ENCODE assay signal across 19 cellular contexts in the genomic region with DNA sequence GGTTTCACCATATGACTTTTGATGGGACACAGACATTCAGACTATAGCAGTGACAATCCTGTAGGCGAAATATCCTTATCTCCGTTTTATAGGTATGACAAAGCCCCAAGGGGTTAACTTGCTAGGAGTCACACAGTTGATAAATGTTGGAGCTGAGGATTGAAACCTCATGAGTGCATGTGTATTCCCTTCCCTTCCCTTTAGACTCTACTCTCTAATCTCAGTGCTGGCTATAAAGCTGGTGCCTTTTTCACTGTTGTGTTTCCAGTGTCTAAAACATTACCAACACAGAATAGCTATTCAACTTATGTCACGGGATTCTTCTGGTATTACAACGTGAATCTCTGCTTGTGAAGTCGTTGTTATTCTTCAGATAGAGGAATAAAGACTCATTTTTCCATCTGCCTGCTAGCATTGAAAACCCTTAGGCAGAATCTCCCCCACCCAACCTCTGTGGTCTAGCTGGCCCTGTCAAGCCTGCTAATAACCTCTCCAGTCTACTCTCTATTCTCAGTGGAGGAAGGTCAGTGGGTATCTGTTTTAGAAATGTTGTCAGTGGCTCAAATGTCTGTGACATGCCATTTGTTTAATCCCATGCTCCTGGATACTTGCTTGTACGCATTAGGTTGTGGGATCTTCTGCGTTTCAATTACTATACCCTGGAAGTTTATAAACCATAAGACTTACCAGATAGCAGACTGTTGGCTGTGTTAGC.
DNase-seq lines count a peak whose midpoint lies in the region; ATAC-seq, FAIRE-seq and TF ChIP-seq lines count a peak whose summit lies in the region.
"Had no signal": no experiment of that assay in that cellular context is flagged by ENCODE, and none has a peak within 500 bp of the region (broad histone marks: within the 10 kb centered on the region; RNA-seq: fewer than 3 reads in every experiment).

No MANE protein-coding gene starts in this region.

- in situ Hi-C loops in IMR-90 (cut with MboI; ENCODE audit: low sequenced_read_pairs): no loop called here

- no peak overlapping the region for H2BK5ac ChIP-seq in IMR-90 (ENCODE audit: low read depth, low read length, poor library complexity, severe bottlenecking)
- no peak overlapping the region for H2BK5ac ChIP-seq in H1 (ENCODE audit: low read depth, low read length)

- no peak overlapping the region for H4K8ac ChIP-seq in IMR-90 (ENCODE audit: low read depth in 2 of 2, low read length in 2 of 2)
- no peak overlapping the region for H4K8ac ChIP-seq in H1 (ENCODE audit: extremely low read depth, insufficient read depth, low read length)

- POLR2A ChIA-PET in IMR-90 (lab: Charles Lee; ENCODE audit: unreplicated experiment): no interaction called here
- POLR2A ChIA-PET in H1 (lab: Charles Lee; ENCODE audit: partially characterized antibody): interaction anchor here (1.6 kb wide), 1 partner anchor 123 kb away, joined by 4 read pairs; no protein-coding TSS in a partner anchor

- ATAC-seq in IMR-90 (ENCODE audit: low read depth): no peak
- ATAC-seq in HG03196 (IDR thresholded peaks at IDR 0.05; ENCODE audit: unreplicated experiment): no peak
- ATAC-seq: Panc1 had no signal

- dilution Hi-C loops in IMR-90 (cut with HindIII; ENCODE audit: low sequenced_read_pairs, unreplicated experiment): no loop called here

- H2AK9ac ChIP-seq in IMR-90 (replicated peaks; ENCODE audit: low read depth, low read length, poor library complexity): no peak overlapping the region

- H3K79me1 ChIP-seq in IMR-90 (ENCODE audit: low read depth in 1 of 2, low read length in 2 of 2) (peaks cover 29 to 45% of the 10 kb centered on the region in 2 experiments), H1 (ENCODE audit: low read depth, low read length) (no peaks in the 10 kb centered on the region)

- H4K5ac ChIP-seq in IMR-90 (ENCODE audit: low read depth, low read length): no peak overlapping the region
- no peak overlapping the region for H4K5ac ChIP-seq in H1 (ENCODE audit: insufficient read length, low read depth, low read length)

- no peak for TF ChIP-seq EP300 in H1 (IDR thresholded peaks at IDR 0.05; ENCODE audit: borderline replicate concordance in 1 of 2, low read depth in 2 of 2, low read length in 2 of 2)

- H4K20me1 ChIP-seq in IMR-90 (ENCODE audit: insufficient read depth, low read length) (peaks cover 13% of the 10 kb centered on the region; the same call in 1 of the 2 replicates), H1 (replicated peaks in 1 of 2; ENCODE audit: control insufficient read depth in 1 of 2, insufficient read depth in 2 of 2, low read length in 2 of 2) (peaks cover 0 to 3% of the 10 kb centered on the region in 2 experiments), osteoblast (ENCODE audit: insufficient read depth, low read length) (peaks cover 2% of the 10 kb centered on the region), smooth muscle cell (ENCODE audit: low read depth) (peaks cover 82% of the 10 kb centered on the region)

- H3K23ac ChIP-seq in IMR-90 (ENCODE audit: low read depth, low read length) (no peak overlapping the region), H1 (ENCODE audit: insufficient read length) (no peak overlapping the region)

- H3K23me2 ChIP-seq in H1 (ENCODE audit: low read depth, low read length): no peaks in the 10 kb centered on the region

- no peak overlapping the region for H3K4ac ChIP-seq in IMR-90 (ENCODE audit: low read depth, low read length)
- H3K4ac ChIP-seq in H1 (replicated peaks; ENCODE audit: insufficient read length, low read depth, low read length): no peak overlapping the region

- H3K14ac ChIP-seq in IMR-90 (replicated peaks; ENCODE audit: low read depth, low read length) (no peak overlapping the region), H1 (ENCODE audit: insufficient read length) (no peak overlapping the region)

- no peak overlapping the region for H2AK5ac ChIP-seq in IMR-90 (ENCODE audit: low read depth, low read length)
- H2AK5ac ChIP-seq in H1 (ENCODE audit: low read depth, low read length): no peak overlapping the region

- H3K9ac ChIP-seq in IMR-90 (ENCODE audit: low read depth, low read length) (no peak overlapping the region), H1 (replicated peaks in 1 of 4; ENCODE audit: extremely low read depth in 1 of 4, low read depth in 3 of 4, low read length in 3 of 4) (no peak overlapping the region), smooth muscle cell (ENCODE audit: low read depth) (no peak overlapping the region)

- WGBS in IMR-90 (ENCODE audit: extremely low coverage in 2 of 2, insufficient read length in 1 of 2), 2 experiments: no CpG with 5 or more reads among the region's 7 CpGs
- WGBS in H1 (ENCODE audit: extremely low coverage in 1 of 2, insufficient coverage in 1 of 2, insufficient read length in 1 of 2, insufficient replicate concordance in 2 of 2, low coverage in 1 of 2, low lambda C conversion rate in 2 of 2, missing lambda C conversion rate in 1 of 2), 2 experiments: 74% methylated on average over 7 of the region's 7 CpGs; no CpG with 5 or more reads in 1 of the 2 experiments
- WGBS in smooth muscle cell (ENCODE audit: low lambda C conversion rate): 16% methylated on average over 7 of the region's 7 CpGs

- H3K79me2 ChIP-seq in H1 (ENCODE audit: control insufficient read depth in 1 of 2, insufficient read depth in 2 of 2, low read length in 2 of 2) (peaks cover 0 to 14% of the 10 kb centered on the region in 2 experiments; a peak in 1 of 4 replicates), osteoblast (ENCODE audit: insufficient read depth, low read length) (peaks cover 6% of the 10 kb centered on the region), smooth muscle cell (ENCODE audit: low read depth) (peaks cover 8% of the 10 kb centered on the region)

- no peak overlapping the region for H3K4me2 ChIP-seq in IMR-90 (ENCODE audit: low read depth, low read length)
- H3K4me2 ChIP-seq in H1 (ENCODE audit: insufficient read depth in 1 of 2, low read depth in 2 of 2, low read length in 2 of 2): no peak overlapping the region; a peak in 1 of 4 replicates
- no peak overlapping the region for H3K4me2 ChIP-seq in osteoblast (ENCODE audit: insufficient read depth, low read length)
- peak overlapping the region; percentile 1 for H3K4me2 ChIP-seq in smooth muscle cell

- intact Hi-C loops in IMR-90 (cut with micrococcal nuclease): loop anchor here (10.0 kb wide), 1 partner anchor 558 kb away; no protein-coding TSS in a partner anchor
- intact Hi-C loops in cardiac septum (cut with DNase I): no loop called here

- no peak overlapping the region for H2BK15ac ChIP-seq in IMR-90 (ENCODE audit: low read depth, low read length)
- no peak overlapping the region for H2BK15ac ChIP-seq in H1 (ENCODE audit: low read length)

- no peak overlapping the region for H3K18ac ChIP-seq in IMR-90 (ENCODE audit: low read depth, low read length)
- no peak overlapping the region for H3K18ac ChIP-seq in H1 (ENCODE audit: extremely low read depth, low read length)

- H3K4me1 ChIP-seq in IMR-90 (ENCODE audit: control insufficient read depth, insufficient read depth, low read length) (peaks cover 6% of the 10 kb centered on the region), H1 (replicated peaks in 1 of 4; ENCODE audit: control insufficient read depth in 3 of 4, insufficient read depth in 4 of 4, low read length in 3 of 4) (peaks cover 7 to 33% (median 26%) of the 10 kb centered on the region in 4 experiments; a peak in 6 of 7 replicates), osteoblast (ENCODE audit: insufficient read depth, low read length) (peaks cover 21% of the 10 kb centered on the region), smooth muscle cell (ENCODE audit: low read depth) (peaks cover 41% of the 10 kb centered on the region)

- H3K4me3 ChIP-seq in IMR-90 (ENCODE audit: insufficient read depth, low read depth, low read length) (no peak overlapping the region), H1 (ENCODE audit: extremely low read depth in 1 of 4, insufficient read depth in 2 of 4, low read depth in 3 of 4, low read length in 4 of 4) (no peak overlapping the region), osteoblast (ENCODE audit: insufficient read depth, low read length) (no peak overlapping the region), smooth muscle cell (no peak overlapping the region)
- H3K4me3 ChIP-seq: SK-N-MC had no signal

- H3F3A ChIP-seq in smooth muscle cell (ENCODE audit: low read depth): no peaks in the 10 kb centered on the region

- no TSS peak for BruUV-seq in IMR-90 (replicated peaks; lab: Mats Ljungman, UMichigan)

- no peaks in the 10 kb centered on the region for H3K27me3 ChIP-seq in IMR-90 (ENCODE audit: control insufficient read depth, insufficient read depth, low read length)
- no peaks in the 10 kb centered on the region for H3K27me3 ChIP-seq in H1 (replicated peaks in 1 of 4; ENCODE audit: control insufficient read depth in 3 of 4, extremely low read depth in 1 of 4, insufficient read depth in 3 of 4, low read length in 3 of 4)
- no peaks in the 10 kb centered on the region for H3K27me3 ChIP-seq in osteoblast (ENCODE audit: insufficient read depth, low read length)
- no peaks in the 10 kb centered on the region for H3K27me3 ChIP-seq in smooth muscle cell (ENCODE audit: low read depth)
- H3K27me3 ChIP-seq: BE2C had no signal

- H3K27ac ChIP-seq in IMR-90 (ENCODE audit: insufficient read depth, low read length): no peak overlapping the region
- H3K27ac ChIP-seq in H1 (ENCODE audit: low read depth, low read length): no peak overlapping the region
- peak overlapping the region; percentile 36 for H3K27ac ChIP-seq in osteoblast (ENCODE audit: low read depth, low read length)
- peak overlapping the region; percentile 42 for H3K27ac ChIP-seq in smooth muscle cell (ENCODE audit: low read depth)
- H3K27ac ChIP-seq: SK-N-MC had no signal

- H4K91ac ChIP-seq in IMR-90 (ENCODE audit: insufficient read depth, low read depth, low read length) (no peak overlapping the region), H1 (replicated peaks; ENCODE audit: insufficient read length, low read length) (no peak overlapping the region)

- H3K56ac ChIP-seq in IMR-90 (ENCODE audit: extremely low read depth, insufficient read depth, low read length): no peak overlapping the region
- no peak overlapping the region for H3K56ac ChIP-seq in H1 (replicated peaks; ENCODE audit: insufficient read length, low read depth, low read length)

- DNase-seq in IMR-90: peak; percentile 33
- DNase-seq in H1 (ENCODE audit: low read depth in 1 of 2, low spot score in 2 of 2): no peak
- DNase-seq in osteoblast (ENCODE audit: insufficient read length, low spot score, missing footprints): no peak
- DNase-seq in smooth muscle cell (lab: John Stamatoyannopoulos, UW; ENCODE audit: unreplicated experiment): no peak
- no peak for DNase-seq in cardiac septum (ENCODE audit: low spot score)
- no peak for DNase-seq in NCI-H1694 (lab: John Stamatoyannopoulos, UW)
- DNase-seq in T-helper 1 cell: no peak
- DNase-seq: BE2C; CD8-positive, alpha-beta memory T cell; DMS79 treated with DMSO at 0.1 percent for 48 hours; HCEC 1CT; KBM-7; MV-4-11; NCI-H1436; NCI-H524 treated with DMSO at 0.1 percent for 48 hours had no signal

- TF ChIP-seq RAD21 in IMR-90 (IDR thresholded peaks at IDR 0.05; ENCODE audit: low read length) (no peak), H1 (IDR thresholded peaks at IDR 0.05 in 1 of 2, conservative IDR thresholded peaks at IDR 0.05 in 1 of 2; ENCODE audit: low read depth in 2 of 2, low read length in 2 of 2) (no peak)

- no peak overlapping the region for H2BK20ac ChIP-seq in IMR-90 (ENCODE audit: low read depth, low read length)
- H2BK20ac ChIP-seq in H1 (ENCODE audit: low read length): 0 out of 2 replicates have a peak overlapping the region, but pooled peaks have one; percentile 6

- FAIRE-seq in H1 (lab: Jason Lieb, UNC): no peak
- FAIRE-seq: G401.6 had no signal

- H3K36me3 ChIP-seq in IMR-90 (ENCODE audit: control insufficient read depth, insufficient read depth, low read length) (peaks cover 2% of the 10 kb centered on the region; the same call in 1 of the 2 replicates), H1 (ENCODE audit: control insufficient read depth in 2 of 4, insufficient read depth in 4 of 4, low read length in 3 of 4) (no peaks in the 10 kb centered on the region), osteoblast (ENCODE audit: insufficient read depth, low read length) (no peaks in the 10 kb centered on the region), smooth muscle cell (ENCODE audit: low read depth) (no peaks in the 10 kb centered on the region)

- H3K9me3 ChIP-seq in IMR-90 (ENCODE audit: control insufficient read depth, insufficient read depth, low read length) (no peaks in the 10 kb centered on the region), H1 (ENCODE audit: insufficient read depth in 2 of 2, low read depth in 1 of 2, low read length in 1 of 2) (no peaks in the 10 kb centered on the region), osteoblast (ENCODE audit: low read depth, low read length) (no peaks in the 10 kb centered on the region), smooth muscle cell (replicated peaks; ENCODE audit: low read depth) (no peaks in the 10 kb centered on the region)
- H3K9me3 ChIP-seq: BE2C had no signal

- CTCF ChIA-PET in IMR-90 (lab: Yijun Ruan, JAX): interaction anchor here (0.9 kb wide), 1 partner anchor 87 kb away, joined by 3 read pairs; no protein-coding TSS in a partner anchor
- CTCF ChIA-PET in H1 (lab: Charles Lee; ENCODE audit: partially characterized antibody): interaction anchor here (0.7 to 1.4 kb wide), 4 partner anchors 16 to 369 kb away, joined by 3 read pairs; no protein-coding TSS in a partner anchor

- H2AFZ ChIP-seq in IMR-90 (replicated peaks; ENCODE audit: low read length, poor library complexity) (no peak overlapping the region), H1 (ENCODE audit: low read length) (no peak overlapping the region), osteoblast (ENCODE audit: low read length) (no peak overlapping the region), smooth muscle cell (ENCODE audit: low read depth) (no peak overlapping the region)

- no peak overlapping the region for H2BK12ac ChIP-seq in H1 (ENCODE audit: low read depth, low read length)

- TF ChIP-seq CTCF in IMR-90 (conservative IDR thresholded peaks at IDR 0.05; ENCODE audit: low read depth, low read length): no peak
- TF ChIP-seq CTCF in H1 (IDR thresholded peaks at IDR 0.05; ENCODE audit: control extremely low read depth in 1 of 3, insufficient read depth in 1 of 3, low read depth in 1 of 3, low read length in 3 of 3): no peak
- TF ChIP-seq CTCF in osteoblast (IDR thresholded peaks at IDR 0.05; ENCODE audit: extremely low read depth, low read depth, low read length): no peak
- no peak for TF ChIP-seq CTCF in smooth muscle cell (IDR thresholded peaks at IDR 0.05; ENCODE audit: borderline replicate concordance, insufficient read depth, poor library complexity, severe bottlenecking)

- H2BK120ac ChIP-seq in IMR-90 (ENCODE audit: low read depth, low read length) (no peak overlapping the region), H1 (replicated peaks; ENCODE audit: low read depth, low read length) (no peak overlapping the region)

- TF ChIP-seq POLR2A in IMR-90 (IDR thresholded peaks at IDR 0.05; ENCODE audit: low read depth, low read length) (no peak), H1 (IDR thresholded peaks at IDR 0.05; ENCODE audit: control extremely low read depth in 1 of 2, low read depth in 2 of 2, low read length in 2 of 2) (no peak)

- H3K9me1 ChIP-seq in IMR-90 (ENCODE audit: insufficient read depth, low read length): peaks cover 18% of the 10 kb centered on the region

Comparison
In these comparisons a context has a peak if more than half of its experiments do, and no peak if none do; other contexts are left out.
1. H3K27ac ChIP-seq: peak in osteoblast (single experiment) and smooth muscle cell (single experiment); none in IMR-90 (single experiment) and H1 (single experiment).